In genomic region chr2:74260495-74260894, GRCh38 we compare ENCODE assay signal across 13 cellular contexts.
DNase-seq lines count a peak whose midpoint lies in the region; ATAC-seq and TF ChIP-seq lines count a peak whose summit lies in the region.
"Had no signal": no experiment of that assay in that cellular context is flagged by ENCODE, and none has a peak within 500 bp of the region (broad histone marks: within the 10 kb centered on the region; RNA-seq: fewer than 3 reads in every experiment).

No MANE protein-coding gene starts in this region.

- TF ChIP-seq CTCF in MCF 10A (IDR thresholded peaks at IDR 0.05; ENCODE audit: unreplicated experiment) (no peak), mammary epithelial cell (conservative IDR thresholded peaks at IDR 0.05 in 1 of 2, IDR thresholded peaks at IDR 0.05 in 1 of 2; ENCODE audit: extremely low read depth in 1 of 2, insufficient read depth in 1 of 2, low read depth in 1 of 2, low read length in 2 of 2) (no peak), colonic mucosa (IDR thresholded peaks at IDR 0.05) (no peak)

- BruUV-seq in MCF 10A (replicated peaks; lab: Mats Ljungman, UMichigan) = no TSS peak
- BruUV-seq in mammary epithelial cell (replicated peaks; lab: Mats Ljungman, UMichigan) = no TSS peak

- no peak for ATAC-seq in T-helper 17 cell
- ATAC-seq in stimulated activated effector memory CD8-positive, alpha-beta T cell treated with anti-CD3 and anti-CD28 coated beads, Interleukin-12 subunit alpha, Interleukin-12 subunit beta, amount 100 ng/mL, for 72 hours = no peak
- no peak for ATAC-seq in effector memory CD8-positive, alpha-beta T cell (replicated peaks)

- in situ Hi-C loops in mammary epithelial cell (cut with MboI; ENCODE audit: low sequenced_read_pairs in 2 of 2) = no loop called here

- 74% methylated on average over 2 of the region's 2 CpGs for WGBS in mammary epithelial cell (ENCODE audit: low coverage, missing lambda C conversion rate)

- H3K9ac ChIP-seq in mammary epithelial cell (ENCODE audit: insufficient read depth, low read length) (no peak overlapping the region), colonic mucosa (ENCODE audit: low read depth in 2 of 2, low read length in 2 of 2) (no peak overlapping the region)

- H3K36me3 Mint-ChIP-seq in MCF 10A (ENCODE audit: insufficient read depth, unreplicated experiment) (peaks cover 6% of the 10 kb centered on the region), T-helper 17 cell (ENCODE audit: low read depth) (peaks cover 3% of the 10 kb centered on the region)
- H3K36me3 Mint-ChIP-seq in stimulated activated effector memory CD8-positive, alpha-beta T cell treated with anti-CD3 and anti-CD28 coated beads, Interleukin-12 subunit alpha, Interleukin-12 subunit beta, amount 100 ng/mL, for 72 hours = no peaks in the 10 kb centered on the region
- H3K36me3 Mint-ChIP-seq in effector memory CD8-positive, alpha-beta T cell (ENCODE audit: insufficient read depth) = peaks cover 9% of the 10 kb centered on the region

- intact Hi-C loops in MCF 10A (cut with micrococcal nuclease) (loop anchor here (5.0 kb wide), 1 partner anchor 578 kb away; no protein-coding TSS in a partner anchor), mammary epithelial cell (cut with micrococcal nuclease) (loop anchor here (5.0 kb wide), 1 partner anchor 353 kb away; no protein-coding TSS in a partner anchor), colonic mucosa (cut with DNase I) (loop anchor here (10.0 kb wide), 1 partner anchor 134 kb away; no protein-coding TSS in a partner anchor)

- peaks cover 2% of the 10 kb centered on the region for H3K27me3 ChIP-seq in mammary epithelial cell (ENCODE audit: insufficient read depth, low read length)
- H3K27me3 ChIP-seq in colonic mucosa = no peaks in the 10 kb centered on the region

- CTCF ChIA-PET in MCF 10A (lab: Yijun Ruan, JAX) (interaction anchor here (0.6 to 1.8 kb wide), 7 partner anchors 9 to 327 kb away, joined by 3 to 8 read pairs (median 4); no protein-coding TSS in a partner anchor), mammary epithelial cell (lab: Charles Lee; ENCODE audit: low non-redundant PET) (no interaction called here)

- H3K4me3 ChIP-seq in mammary epithelial cell (replicated peaks in 1 of 3; ENCODE audit: insufficient read depth in 1 of 3, low read depth in 2 of 3, low read length in 3 of 3) = no peak overlapping the region
- no peak overlapping the region for H3K4me3 ChIP-seq in colonic mucosa
- H3K4me3 ChIP-seq: HAP-1 had no signal

- H4K20me1 ChIP-seq in mammary epithelial cell (ENCODE audit: insufficient read depth, low read length) = no peaks in the 10 kb centered on the region

- H3K4me1 Mint-ChIP-seq in MCF 10A (ENCODE audit: insufficient read depth, unreplicated experiment) (peaks cover 5% of the 10 kb centered on the region), T-helper 17 cell (peaks cover 2% of the 10 kb centered on the region)
- H3K4me1 Mint-ChIP-seq in stimulated activated effector memory CD8-positive, alpha-beta T cell treated with anti-CD3 and anti-CD28 coated beads, Interleukin-12 subunit alpha, Interleukin-12 subunit beta, amount 100 ng/mL, for 72 hours = no peaks in the 10 kb centered on the region
- H3K4me1 Mint-ChIP-seq in effector memory CD8-positive, alpha-beta T cell (ENCODE audit: low read depth in 2 of 2) = no peaks in the 10 kb centered on the region
- H3K4me1 Mint-ChIP-seq: B cell had no signal

- H3K4me1 ChIP-seq in mammary epithelial cell (ENCODE audit: insufficient read depth, low read length) = no peaks in the 10 kb centered on the region
- no peaks in the 10 kb centered on the region for H3K4me1 ChIP-seq in colonic mucosa
- H3K4me1 ChIP-seq: HAP-1 had no signal

- POLR2A ChIA-PET in MCF 10A (lab: Yijun Ruan, JAX) = interaction anchor here (1.4 kb wide), 1 partner anchor 109 kb away, joined by 4 read pairs; no protein-coding TSS in a partner anchor

- H3K4me3 Mint-ChIP-seq in MCF 10A (ENCODE audit: unreplicated experiment) (no peak overlapping the region), T-helper 17 cell (no peak overlapping the region)
- no peak overlapping the region for H3K4me3 Mint-ChIP-seq in stimulated activated effector memory CD8-positive, alpha-beta T cell treated with anti-CD3 and anti-CD28 coated beads, Interleukin-12 subunit alpha, Interleukin-12 subunit beta, amount 100 ng/mL, for 72 hours
- no peak overlapping the region for H3K4me3 Mint-ChIP-seq in effector memory CD8-positive, alpha-beta T cell
- H3K4me3 Mint-ChIP-seq: B cell; CD4-positive, alpha-beta T cell had no signal

- H3K27ac Mint-ChIP-seq in MCF 10A (ENCODE audit: low read depth, unreplicated experiment) (peak overlapping the region; percentile 37), T-helper 17 cell (peak overlapping the region; percentile 59)
- peak overlapping the region; percentile 35 for H3K27ac Mint-ChIP-seq in stimulated activated effector memory CD8-positive, alpha-beta T cell treated with anti-CD3 and anti-CD28 coated beads, Interleukin-12 subunit alpha, Interleukin-12 subunit beta, amount 100 ng/mL, for 72 hours
- no peak overlapping the region for H3K27ac Mint-ChIP-seq in effector memory CD8-positive, alpha-beta T cell
- H3K27ac Mint-ChIP-seq: B cell; CD4-positive, alpha-beta T cell had no signal

- DNase-seq in MCF 10A (ENCODE audit: unreplicated experiment) (no peak), mammary epithelial cell (no peak), T-helper 17 cell (no peak), mesenteric fat pad (ENCODE audit: low spot score) (peak; percentile 18), colonic mucosa (no peak)
- no peak for DNase-seq in stimulated activated effector memory CD8-positive, alpha-beta T cell treated with anti-CD3 and anti-CD28 coated beads, Interleukin-12 subunit alpha, Interleukin-12 subunit beta, amount 100 ng/mL, for 72 hours (ENCODE audit: low spot score in 2 of 2)
- no peak for DNase-seq in effector memory CD8-positive, alpha-beta T cell
- DNase-seq: C1 segment of cervical spinal cord; CD4-positive, alpha-beta T cell; DMS79; GOT3 had no signal

- no peaks in the 10 kb centered on the region for H3K9me3 Mint-ChIP-seq in MCF 10A (ENCODE audit: unreplicated experiment)
- no peaks in the 10 kb centered on the region for H3K9me3 Mint-ChIP-seq in stimulated activated effector memory CD8-positive, alpha-beta T cell treated with anti-CD3 and anti-CD28 coated beads, Interleukin-12 subunit alpha, Interleukin-12 subunit beta, amount 100 ng/mL, for 72 hours
- H3K9me3 Mint-ChIP-seq in effector memory CD8-positive, alpha-beta T cell = no peaks in the 10 kb centered on the region
- H3K9me3 Mint-ChIP-seq: CD4-positive, alpha-beta T cell had no signal

- dilution Hi-C loops in mammary epithelial cell (cut with HindIII; ENCODE audit: low sequenced_read_pairs) = no loop called here

- H3K79me2 ChIP-seq in mammary epithelial cell (ENCODE audit: insufficient read depth, low read length) = no peaks in the 10 kb centered on the region

- H2AFZ ChIP-seq in mammary epithelial cell (ENCODE audit: low read depth, low read length) = no peak overlapping the region

- H3K9me3 ChIP-seq in mammary epithelial cell (replicated peaks; ENCODE audit: insufficient read depth, low read length) (no peaks in the 10 kb centered on the region), T-helper 17 cell (ENCODE audit: control insufficient read depth, low read length, poor library complexity, severe bottlenecking) (no peaks in the 10 kb centered on the region), colonic mucosa (no peaks in the 10 kb centered on the region)
- H3K9me3 ChIP-seq: HAP-1 had no signal

- no peaks in the 10 kb centered on the region for H3K27me3 Mint-ChIP-seq in MCF 10A (ENCODE audit: insufficient read depth, unreplicated experiment)
- no peaks in the 10 kb centered on the region for H3K27me3 Mint-ChIP-seq in T-helper 17 cell
- no peaks in the 10 kb centered on the region for H3K27me3 Mint-ChIP-seq in effector memory CD8-positive, alpha-beta T cell
- H3K27me3 Mint-ChIP-seq: B cell; CD4-positive, alpha-beta T cell had no signal

- H3K36me3 ChIP-seq in mammary epithelial cell (ENCODE audit: insufficient read depth, low read length) = no peaks in the 10 kb centered on the region
- no peaks in the 10 kb centered on the region for H3K36me3 ChIP-seq in colonic mucosa
- H3K36me3 ChIP-seq: HAP-1 had no signal

- no peak overlapping the region for H3K4me2 ChIP-seq in mammary epithelial cell (ENCODE audit: insufficient read depth, low read depth, low read length)

- H3K27ac ChIP-seq in mammary epithelial cell (ENCODE audit: insufficient read depth, low read depth, low read length) (no peak overlapping the region), colonic mucosa (no peak overlapping the region)

Comparison
In these comparisons a context has a peak if more than half of its experiments do, and no peak if none do; other contexts are left out.
1. H3K27ac Mint-ChIP-seq: peak in MCF 10A (single experiment), T-helper 17 cell (single experiment) and stimulated activated effector memory CD8-positive, alpha-beta T cell treated with anti-CD3 and anti-CD28 coated beads, Interleukin-12 subunit alpha, Interleukin-12 subunit beta, amount 100 ng/mL, for 72 hours (single experiment); none in effector memory CD8-positive, alpha-beta T cell (0 of 2).